In genomic region chr9:136729144-136729543, GRCh38 we compare ENCODE assay signal across 9 cellular contexts. TPM values are rescaled to one million over a fixed set of nuclear protein-coding genes. Genes with fewer than 3 reads are reported as not detected.
DNase-seq lines count a peak whose midpoint lies in the region; TF ChIP-seq lines count a peak whose summit lies in the region.
"Had no signal": no experiment of that assay in that cellular context is flagged by ENCODE, and none has a peak within 500 bp of the region (broad histone marks: within the 10 kb centered on the region; RNA-seq: fewer than 3 reads in every experiment).

No MANE protein-coding gene starts in this region.

- CTCF ChIA-PET in A673 (lab: Charles Lee): no interaction called here

- DNase-seq in A673 (ENCODE audit: low spot score) (peak; percentile 46), astrocyte of the spinal cord (ENCODE audit: low read depth, low spot score) (no peak), mesenchymal stem cell (no peak), NCI-H2227 treated with DMSO at 0.1 percent for 48 hours (lab: John Stamatoyannopoulos, UW) (no peak), amniotic stem cell (lab: John Stamatoyannopoulos, UW) (no peak), HT-29 (ENCODE audit: low spot score) (no peak)
- DNase-seq in activated effector memory CD4-positive, alpha-beta T cell treated with anti-CD3 and anti-CD28 coated beads, Interleukin-2, amount 50 U/mL, for 16 hours: no peak
- DNase-seq: SHP77 treated with DMSO at 0.1 percent for 48 hours had no signal

- peak overlapping the region in 1 of 2 experiments; percentile 6 for H3K14ac ChIP-seq in mesenchymal stem cell (ENCODE audit: low read length in 2 of 2)

- H3K4me1 ChIP-seq in A673 (ENCODE audit: insufficient read depth, low read length, poor library complexity, severe bottlenecking) (peaks cover 20% of the 10 kb centered on the region), HUES64 (ENCODE audit: insufficient read depth, low read length) (no peaks in the 10 kb centered on the region; the same call in 1 of the 2 replicates), mesenchymal stem cell (ENCODE audit: control insufficient read depth, insufficient read depth, low read depth, low read length) (peaks cover 29% of the 10 kb centered on the region)

- no peaks in the 10 kb centered on the region for H3K9me3 ChIP-seq in A673 (ENCODE audit: low read depth, low read length, poor library complexity, severe bottlenecking)
- no peaks in the 10 kb centered on the region for H3K9me3 ChIP-seq in HUES64 (ENCODE audit: insufficient read depth, low read depth, low read length)
- no peaks in the 10 kb centered on the region for H3K9me3 ChIP-seq in mesenchymal stem cell (ENCODE audit: control insufficient read depth, low read length)

- TF ChIP-seq CTCF in A673 (conservative IDR thresholded peaks at IDR 0.05; ENCODE audit: low read depth, low read length): no peak
- TF ChIP-seq CTCF in astrocyte of the spinal cord (IDR thresholded peaks at IDR 0.05; ENCODE audit: low read depth, low read length): no peak

- H2BK5ac ChIP-seq in mesenchymal stem cell (ENCODE audit: low read depth, low read length, poor library complexity, severe bottlenecking): no peak overlapping the region

- H3K27ac ChIP-seq in A673 (ENCODE audit: low read depth, low read length, poor library complexity, severe bottlenecking): peak overlapping the region; percentile 94
- no peak overlapping the region for H3K27ac ChIP-seq in HUES64 (ENCODE audit: low read depth, low read length)
- no peak overlapping the region for H3K27ac ChIP-seq in mesenchymal stem cell (ENCODE audit: low read length, poor library complexity, severe bottlenecking)

- H2BK12ac ChIP-seq in mesenchymal stem cell (ENCODE audit: low read length in 2 of 2): no peak overlapping the region

- 87% methylated on average over 7 of the region's 7 CpGs for WGBS in HUES64
- WGBS in mesenchymal stem cell: 75% methylated on average over 7 of the region's 7 CpGs

- H3K4me3 ChIP-seq in A673 (ENCODE audit: low read depth, low read length, poor library complexity, severe bottlenecking): peak overlapping the region; percentile 95
- peak overlapping the region; percentile 95 for H3K4me3 ChIP-seq in HUES64 (ENCODE audit: low read length)
- peak overlapping the region; percentile 76 for H3K4me3 ChIP-seq in astrocyte of the spinal cord (ENCODE audit: low read depth, low read length)
- peak overlapping the region in 1 of 2 experiments; percentile 99 for H3K4me3 ChIP-seq in mesenchymal stem cell (ENCODE audit: insufficient read depth in 1 of 2, low read depth in 1 of 2, low read length in 2 of 2)

- no peak overlapping the region for H2AK5ac ChIP-seq in mesenchymal stem cell (ENCODE audit: low read length, severe bottlenecking)

- H3K36me3 ChIP-seq in A673 (ENCODE audit: insufficient read depth, low read length, poor library complexity, severe bottlenecking) (peaks cover 27% of the 10 kb centered on the region), HUES64 (ENCODE audit: insufficient read depth, low read length) (peaks cover 28% of the 10 kb centered on the region), mesenchymal stem cell (ENCODE audit: control insufficient read depth in 1 of 2, insufficient read depth in 2 of 2, low read depth in 1 of 2, low read length in 2 of 2) (peaks cover 25 to 29% of the 10 kb centered on the region in 2 experiments)

- BruUV-seq in A673 (replicated peaks; lab: Mats Ljungman, UMichigan): no TSS peak

- H3K4me2 ChIP-seq in mesenchymal stem cell (ENCODE audit: low read length, poor library complexity, severe bottlenecking): peak overlapping the region; percentile 95

- H3K4ac ChIP-seq in mesenchymal stem cell (ENCODE audit: low read depth in 1 of 2, low read length in 2 of 2): peak overlapping the region in 1 of 2 experiments; percentile 19

- H2AFZ ChIP-seq in mesenchymal stem cell (ENCODE audit: low read depth, low read length): peak overlapping the region; percentile 80

- no peak overlapping the region for H2BK15ac ChIP-seq in mesenchymal stem cell (ENCODE audit: low read depth, poor library complexity, severe bottlenecking)

- in situ Hi-C loops in astrocyte of the spinal cord (cut with HindIII; ENCODE audit: low sequenced_read_pairs): no loop called here

- intact Hi-C loops in A673 (cut with micrococcal nuclease; ENCODE audit: unreplicated experiment): no loop called here

- POLR2A ChIA-PET in A673 (lab: Charles Lee; ENCODE audit: low non-redundant PET): interaction anchor here (0.6 kb wide), 1 partner anchor 10 kb away, joined by 8 read pairs; no protein-coding TSS in a partner anchor

- H3K27me3 ChIP-seq in A673 (replicated peaks; ENCODE audit: insufficient read depth, low read depth, low read length, poor library complexity) (no peaks in the 10 kb centered on the region), HUES64 (ENCODE audit: insufficient read depth, low read length) (peaks cover 13% of the 10 kb centered on the region), mesenchymal stem cell (ENCODE audit: control insufficient read depth in 1 of 2, insufficient read depth in 1 of 2, low read length in 2 of 2) (no peaks in the 10 kb centered on the region)

- no peak overlapping the region for H2BK120ac ChIP-seq in mesenchymal stem cell (ENCODE audit: low read depth, low read length)

- H3K79me1 ChIP-seq in mesenchymal stem cell (replicated peaks; ENCODE audit: low read length, poor library complexity, severe bottlenecking): peaks cover 11% of the 10 kb centered on the region

- H4K8ac ChIP-seq in mesenchymal stem cell (ENCODE audit: low read length): peak overlapping the region; percentile 14

- peak overlapping the region in 1 of 2 experiments; percentile 6 for H3K18ac ChIP-seq in mesenchymal stem cell (ENCODE audit: low read depth in 1 of 2, low read length in 2 of 2)

- H3K23ac ChIP-seq in mesenchymal stem cell (ENCODE audit: low read length in 2 of 2): peak overlapping the region in 1 of 2 experiments; percentile 29

- peak overlapping the region; percentile 69 for H4K91ac ChIP-seq in mesenchymal stem cell (ENCODE audit: low read length)

- H3K9ac ChIP-seq in HUES64 (ENCODE audit: low read depth, low read length) (peak overlapping the region; percentile 92), mesenchymal stem cell (ENCODE audit: low read length) (peak overlapping the region; percentile 86)

RNA-seq across cellular contexts. Expression of gene LCN10, which starts 13.6 kb away (rescaled TPM):
- 0.15 and 0.35 TPM in 2 replicates for total RNA-seq in A673 (2021)
- 0.55 TPM for polyA plus RNA-seq in HUES64 (2013, experiment 1 of 2)
- polyA plus RNA-seq in HUES64 (2013, experiment 2 of 2): 0.32 TPM
- polyA plus RNA-seq in mesenchymal stem cell (2013, experiment 1 of 2): not detected
- polyA plus RNA-seq in mesenchymal stem cell (2013, experiment 2 of 2): not detected
- not detected in 2 replicates for total RNA-seq in HT-29 (2014; rRNA removed; shearing (Covaris generic))

RNA-seq across cellular contexts. Expression of gene DIPK1B, which starts 16.8 kb away (rescaled TPM):
- total RNA-seq in A673 (2021): 26.4 and 35.3 TPM in 2 replicates
- 32.2 TPM for polyA plus RNA-seq in HUES64 (2013, experiment 1 of 2)
- polyA plus RNA-seq in HUES64 (2013, experiment 2 of 2): 33.2 TPM
- polyA plus RNA-seq in mesenchymal stem cell (2013, experiment 1 of 2): 5.0 TPM
- polyA plus RNA-seq in mesenchymal stem cell (2013, experiment 2 of 2): 4.6 TPM
- total RNA-seq in HT-29 (2014; rRNA removed; shearing (Covaris generic)): not detected in 2 replicates

RNA-seq across cellular contexts. Expression of gene LCN6, which starts 19.2 kb away (rescaled TPM):
- not detected in 2 replicates for total RNA-seq in A673 (2021)
- polyA plus RNA-seq in HUES64 (2013, experiment 1 of 2): not detected
- not detected for polyA plus RNA-seq in HUES64 (2013, experiment 2 of 2)
- polyA plus RNA-seq in mesenchymal stem cell (2013, experiment 1 of 2): not detected
- not detected for polyA plus RNA-seq in mesenchymal stem cell (2013, experiment 2 of 2)
- total RNA-seq in HT-29 (2014; rRNA removed; shearing (Covaris generic)): not detected in 2 replicates

RNA-seq across cellular contexts. Expression of gene LCN8, which starts 28.9 kb away (rescaled TPM):
- total RNA-seq in A673 (2021): not detected in 2 replicates
- polyA plus RNA-seq in HUES64 (2013, experiment 1 of 2): not detected
- polyA plus RNA-seq in HUES64 (2013, experiment 2 of 2): not detected
- polyA plus RNA-seq in mesenchymal stem cell (2013, experiment 1 of 2): not detected
- polyA plus RNA-seq in mesenchymal stem cell (2013, experiment 2 of 2): not detected
- total RNA-seq in HT-29 (2014; rRNA removed; shearing (Covaris generic)): not detected in 2 replicates

RNA-seq across cellular contexts. Expression of gene LCN15, which starts 35.2 kb away (rescaled TPM):
- not detected in 2 replicates for total RNA-seq in A673 (2021)
- 0.35 TPM for polyA plus RNA-seq in HUES64 (2013, experiment 1 of 2)
- 1.0 TPM for polyA plus RNA-seq in HUES64 (2013, experiment 2 of 2)
- polyA plus RNA-seq in mesenchymal stem cell (2013, experiment 1 of 2): not detected
- polyA plus RNA-seq in mesenchymal stem cell (2013, experiment 2 of 2): not detected
- total RNA-seq in HT-29 (2014; rRNA removed; shearing (Covaris generic)): 0.60 TPM in 1 of 2 replicates, not detected in the other

Comparison
In these comparisons a context has a peak if more than half of its experiments do, and no peak if none do; other contexts are left out.
1. RNA of gene DIPK1B, which starts 16.8 kb away (total RNA-seq): 26.4 to 35.3 TPM in A673; not detected in HT-29; every median in the first group is over 10 times any median in the second.